12 cellular contexts compared by ENCODE assay signal in the genomic region with DNA sequence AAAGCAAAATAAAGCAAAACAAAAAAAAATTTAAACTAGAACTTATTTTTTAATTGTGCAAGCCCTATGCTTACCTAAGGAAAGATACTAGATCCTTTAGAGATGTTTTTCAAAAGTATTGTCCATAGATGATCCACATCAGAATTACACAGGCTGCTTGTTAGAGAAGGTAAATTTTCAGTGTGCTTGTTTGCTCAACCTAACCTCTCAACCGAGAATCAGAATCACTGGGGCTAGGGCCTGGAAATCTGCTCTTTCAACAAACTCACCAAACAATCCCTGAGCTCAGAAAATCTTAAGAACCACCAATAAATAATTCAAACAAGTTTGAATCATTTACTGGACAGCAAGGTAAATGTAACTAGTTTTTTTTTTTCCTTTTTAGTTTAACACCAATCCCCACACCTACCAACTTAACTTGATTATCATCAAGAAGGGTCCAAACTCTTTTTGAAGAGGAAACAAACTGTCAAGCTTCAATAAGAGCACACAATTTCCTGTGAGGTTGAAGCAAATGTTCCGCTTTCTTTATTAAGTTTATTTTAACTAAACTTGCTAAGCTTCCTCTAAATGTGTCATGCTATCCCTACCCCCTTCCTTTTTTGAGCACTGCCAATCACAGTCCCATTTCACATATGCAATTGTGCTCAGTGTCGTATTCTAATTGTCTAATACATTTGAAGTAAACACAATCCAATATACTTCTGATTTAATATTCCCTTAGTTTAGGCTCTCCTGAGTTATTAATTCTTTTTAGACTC. TPM values are rescaled to one million over a fixed set of nuclear protein-coding genes. Genes with fewer than 3 reads are reported as not detected.
A peak's percentile ranks its signal among the peaks of the same experiment; 100 is the strongest.
DNase-seq lines count a peak whose midpoint lies in the region; ATAC-seq and TF ChIP-seq lines count a peak whose summit lies in the region.
"Had no signal": no experiment of that assay in that cellular context is flagged by ENCODE, and none has a peak within 500 bp of the region (broad histone marks: within the 10 kb centered on the region; RNA-seq: fewer than 3 reads in every experiment).

No MANE protein-coding gene starts in this region.

- no peaks in the 10 kb centered on the region for H3K27me3 ChIP-seq in GM06990 (replicated peaks; ENCODE audit: control insufficient read depth, insufficient read depth, low read length)

- peaks cover 0 to 3% (median 1%) of the 10 kb centered on the region in 3 donors for H3K27me3 Mint-ChIP-seq in immature natural killer cell (ENCODE audit: low read depth in 3 of 3)

- no peaks in the 10 kb centered on the region for H3K36me3 ChIP-seq in GM06990 (ENCODE audit: control insufficient read depth, insufficient read depth, low read length)

- H3K4me3 ChIP-seq in GM06990 (replicated peaks; ENCODE audit: low read depth, low read length), result no peak overlapping the region

- DNase-seq in GM06990 (ENCODE audit: extremely low read depth, insufficient read length) (peak; percentile 46), NOMO-1 treated with DMSO at 0.1 percent for 48 hours (lab: John Stamatoyannopoulos, UW; ENCODE audit: unreplicated experiment) (peak; percentile 66), immature natural killer cell (peak in 1 of 3 donors; percentile 19), NCI-H524 (lab: John Stamatoyannopoulos, UW) (no peak), kidney glomerular epithelial cell (lab: John Stamatoyannopoulos, UW) (no peak), NCI-H1092 (lab: John Stamatoyannopoulos, UW) (no peak)
- DNase-seq: activated CD4-positive, alpha-beta T cell treated with anti-CD3 and anti-CD28 coated beads, Interleukin-2, amount 50 U/mL, for 4 hours; DND-41; GOT3; NCI-H510A treated with DMSO at 0.1 percent for 48 hours had no signal

- TF ChIP-seq CTCF in GM06990 (IDR thresholded peaks at IDR 0.05; ENCODE audit: insufficient read depth, low read length, poor library complexity, severe bottlenecking), result no peak

- H3K27ac Mint-ChIP-seq in immature natural killer cell, result peak overlapping the region; percentile 65 to 92 (median 78)

- H3K9me3 Mint-ChIP-seq in immature natural killer cell, result no peaks in the 10 kb centered on the region

- peaks cover 26 to 39% of the 10 kb centered on the region in 2 donors for H3K4me1 Mint-ChIP-seq in immature natural killer cell

- no peaks in the 10 kb centered on the region for H3K36me3 Mint-ChIP-seq in immature natural killer cell

- H3K4me3 Mint-ChIP-seq in immature natural killer cell, result peak overlapping the region; percentile 12 to 55 (median 31)

- ATAC-seq in GM21381 (IDR thresholded peaks at IDR 0.05; ENCODE audit: unreplicated experiment) (peak; percentile 52), GM18873 (IDR thresholded peaks at IDR 0.05; ENCODE audit: low FRiP score, unreplicated experiment) (no peak)

RNA-seq across cellular contexts. Expression of a gene that starts 7.4 kb away (rescaled TPM):
- 1 to 10 TPM; 3.4 to 6.9 (median 6.2) TPM for polyA plus RNA-seq in immature natural killer cell

RNA-seq across cellular contexts. Expression of a gene that starts 51.4 kb away (rescaled TPM):
- polyA plus RNA-seq in immature natural killer cell, result not detected

Comparison
In these comparisons a context has a peak if more than half of its experiments do, and no peak if none do; other contexts are left out.
1. DNase-seq: peak in GM06990 (single experiment) and NOMO-1 treated with DMSO at 0.1 percent for 48 hours (single experiment); none in NCI-H524 (0 of 2), kidney glomerular epithelial cell (single experiment) and NCI-H1092 (single experiment).